ENCODE assay signal across 18 cellular contexts in the genomic region with DNA sequence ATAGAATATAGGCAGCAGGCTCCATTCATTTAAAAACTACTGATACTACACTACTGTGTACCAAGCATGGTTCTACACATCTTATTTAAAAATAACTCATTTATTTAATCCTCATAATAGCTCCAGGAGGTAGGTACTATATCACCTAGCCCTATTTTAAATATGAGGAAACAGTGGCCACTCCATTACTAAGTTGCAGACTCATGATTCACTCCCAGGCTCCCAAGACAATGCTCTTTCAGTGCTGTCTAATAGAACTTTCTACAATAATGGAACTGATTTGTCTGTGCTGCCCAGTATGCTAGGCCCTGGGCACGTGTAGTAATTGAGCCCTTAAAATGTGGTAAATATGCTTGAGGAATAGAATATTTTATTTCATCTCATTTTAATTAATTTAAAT.
A peak's percentile ranks its signal among the peaks of the same experiment; 100 is the strongest.
DNase-seq lines count a peak whose midpoint lies in the region; ATAC-seq, FAIRE-seq and TF ChIP-seq lines count a peak whose summit lies in the region.
"Had no signal": no experiment of that assay in that cellular context is flagged by ENCODE, and none has a peak within 500 bp of the region (broad histone marks: within the 10 kb centered on the region; RNA-seq: fewer than 3 reads in every experiment).

No MANE protein-coding gene starts in this region.

- peak overlapping the region; percentile 39 for H3K9ac ChIP-seq in keratinocyte (ENCODE audit: control insufficient read depth, extremely low read depth, insufficient read depth, low read length)

- H3K9me3 ChIP-seq in right atrium auricular region (no peaks in the 10 kb centered on the region), keratinocyte (ENCODE audit: control insufficient read depth, low read depth, low read length) (no peaks in the 10 kb centered on the region), aorta (ENCODE audit: control insufficient read depth, low read length) (no peaks in the 10 kb centered on the region)
- H3K9me3 ChIP-seq: Peyer's patch had no signal

- DNase-seq in right atrium auricular region (ENCODE audit: low spot score) (no peak), left ventricle myocardium superior (no peak), coronary artery (ENCODE audit: low spot score) (no peak), keratinocyte (ENCODE audit: low read depth, low spot score) (no peak), aorta (no peak), dedifferentiated amniotic fluid mesenchymal stem cell (ENCODE audit: extremely low spot score) (no peak), DMS 273 treated with DMSO at 0.1 percent for 48 hours (lab: John Stamatoyannopoulos, UW) (no peak)
- no peak for DNase-seq in stimulated activated CD4-positive, alpha-beta T cell treated with anti-CD3 and anti-CD28 coated beads, Interleukin-15, amount 100 ng/mL, for 24 hours
- DNase-seq: AML-193; CD4-positive, CD25-positive, alpha-beta regulatory T cell; MM.1S; NCI-H1105; NCI-H187; Peyer's patch; SIG-M5 had no signal

- no peaks in the 10 kb centered on the region for H4K20me1 ChIP-seq in keratinocyte (ENCODE audit: control insufficient read depth, extremely low read depth, insufficient read depth, low read length)

- H3K27ac ChIP-seq in right atrium auricular region, result peak overlapping the region; percentile 50 to 68
- peak overlapping the region; percentile 81 to 85 for H3K27ac ChIP-seq in coronary artery
- peak overlapping the region; percentile 94 for H3K27ac ChIP-seq in keratinocyte (ENCODE audit: control insufficient read depth, insufficient read depth, low read length)
- peak overlapping the region; percentile 71 to 100 for H3K27ac ChIP-seq in aorta (ENCODE audit: low read depth in 1 of 2, low read length in 2 of 2)
- H3K27ac ChIP-seq: Peyer's patch had no signal

- H3K4me1 ChIP-seq in right atrium auricular region (peaks cover 0 to 29% of the 10 kb centered on the region in 2 donors), keratinocyte (ENCODE audit: control insufficient read depth, extremely low read depth, insufficient read depth, low read length) (peaks cover 72% of the 10 kb centered on the region), aorta (ENCODE audit: control insufficient read depth in 1 of 2, insufficient read depth in 2 of 2, low read length in 2 of 2) (peaks cover 8 to 13% of the 10 kb centered on the region in 2 donors)
- H3K4me1 ChIP-seq: Peyer's patch had no signal

- H3K27me3 ChIP-seq in right atrium auricular region (no peaks in the 10 kb centered on the region), keratinocyte (ENCODE audit: control insufficient read depth, extremely low read depth, insufficient read depth, low read length) (no peaks in the 10 kb centered on the region), aorta (ENCODE audit: control insufficient read depth in 1 of 2, insufficient read depth in 2 of 2, low read length in 1 of 2) (no peaks in the 10 kb centered on the region)
- H3K27me3 ChIP-seq: Peyer's patch had no signal

- FAIRE-seq in keratinocyte (lab: Jason Lieb, UNC), result peak; percentile 34
- FAIRE-seq: G401.6, GM12892, H54 had no signal

- no peaks in the 10 kb centered on the region for H3K79me2 ChIP-seq in keratinocyte (ENCODE audit: control insufficient read depth, insufficient read depth, low read length)

- TF ChIP-seq CTCF in right atrium auricular region (IDR thresholded peaks at IDR 0.05) (no peak), coronary artery (IDR thresholded peaks at IDR 0.05) (no peak), keratinocyte (optimal IDR thresholded peaks at IDR 0.05 in 1 of 3, IDR thresholded peaks at IDR 0.05 in 1 of 3, conservative IDR thresholded peaks at IDR 0.05 in 1 of 3; ENCODE audit: extremely low read depth in 1 of 3, insufficient read depth in 2 of 3, low read length in 3 of 3) (no peak)

- dilution Hi-C loops in keratinocyte (cut with MboI; ENCODE audit: extremely low pct_ligation_motif_present, low sequenced_read_pairs), result no loop called here

- ATAC-seq in left ventricle myocardium superior (no peak), aorta (ENCODE audit: low FRiP score) (no peak)

- no peak overlapping the region for H3K4me2 ChIP-seq in keratinocyte (ENCODE audit: control insufficient read depth, extremely low read depth, insufficient read depth, low read depth, low read length)

- no peak overlapping the region for H3K4me3 ChIP-seq in right atrium auricular region
- no peak overlapping the region for H3K4me3 ChIP-seq in coronary artery
- no peak overlapping the region for H3K4me3 ChIP-seq in keratinocyte (ENCODE audit: control insufficient read depth in 2 of 3, extremely low read depth in 1 of 3, insufficient read depth in 2 of 3, low read depth in 1 of 3, low read length in 3 of 3)
- no peak overlapping the region for H3K4me3 ChIP-seq in aorta (ENCODE audit: low read length in 2 of 2)
- H3K4me3 ChIP-seq: Peyer's patch had no signal

- H3K36me3 ChIP-seq in right atrium auricular region, result no peaks in the 10 kb centered on the region
- no peaks in the 10 kb centered on the region for H3K36me3 ChIP-seq in keratinocyte (ENCODE audit: control insufficient read depth in 2 of 2, extremely low read depth in 1 of 2, insufficient read depth in 2 of 2, low read length in 2 of 2)
- H3K36me3 ChIP-seq in aorta (ENCODE audit: control insufficient read depth in 1 of 2, insufficient read depth in 2 of 2, low read length in 1 of 2), result no peaks in the 10 kb centered on the region
- H3K36me3 ChIP-seq: Peyer's patch had no signal

- intact Hi-C loops in left ventricle myocardium superior (cut with micrococcal nuclease), result no loop called here
- intact Hi-C loops in aorta (cut with DNase I), result loop anchor here (5.0 to 10.0 kb wide), 5 partner anchors 107 to 1791 kb away; partner anchors contain the start of gene ADAMTS1 (in 1 of the 2)

- 88 to 98% methylated on average over 1 of the region's 1 CpG for WGBS in aorta, 2 donors

- H3K9me1 ChIP-seq in keratinocyte (ENCODE audit: control insufficient read depth, extremely low read depth, insufficient read depth, low read length), result no peaks in the 10 kb centered on the region

- no peak overlapping the region for H2AFZ ChIP-seq in keratinocyte (ENCODE audit: control insufficient read depth, low read length)
